In the genomic region with DNA sequence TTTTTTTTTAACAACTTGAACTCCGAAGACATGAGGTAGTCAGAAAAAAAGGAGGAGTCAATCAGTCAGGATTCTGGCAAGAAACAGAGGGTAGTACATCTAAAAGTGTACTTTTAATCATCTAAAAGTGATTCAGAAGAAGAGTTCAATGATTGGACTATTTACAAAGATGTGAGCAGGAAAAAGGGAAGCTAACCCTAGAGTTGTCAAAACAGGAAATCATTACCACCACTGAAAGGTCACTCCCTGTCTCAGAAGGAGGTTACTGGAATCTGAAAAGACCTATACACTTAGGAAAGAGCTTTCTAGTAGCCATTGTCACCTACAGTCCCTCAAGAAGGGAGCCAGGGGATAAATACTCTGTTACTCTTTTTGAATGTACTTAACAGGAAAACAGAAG, we compare ENCODE assay signal across 1 cellular context.
A peak's percentile ranks its signal among the peaks of the same experiment; 100 is the strongest.
TF ChIP-seq lines count a peak whose summit lies in the region.

No MANE protein-coding gene starts in this region.

TF ChIP-seq in GM12878, 131 proteins besides CTCF, POLR2A, EP300 and RAD21 (continued from another document):
- TF ChIP-seq, protein P1, sequence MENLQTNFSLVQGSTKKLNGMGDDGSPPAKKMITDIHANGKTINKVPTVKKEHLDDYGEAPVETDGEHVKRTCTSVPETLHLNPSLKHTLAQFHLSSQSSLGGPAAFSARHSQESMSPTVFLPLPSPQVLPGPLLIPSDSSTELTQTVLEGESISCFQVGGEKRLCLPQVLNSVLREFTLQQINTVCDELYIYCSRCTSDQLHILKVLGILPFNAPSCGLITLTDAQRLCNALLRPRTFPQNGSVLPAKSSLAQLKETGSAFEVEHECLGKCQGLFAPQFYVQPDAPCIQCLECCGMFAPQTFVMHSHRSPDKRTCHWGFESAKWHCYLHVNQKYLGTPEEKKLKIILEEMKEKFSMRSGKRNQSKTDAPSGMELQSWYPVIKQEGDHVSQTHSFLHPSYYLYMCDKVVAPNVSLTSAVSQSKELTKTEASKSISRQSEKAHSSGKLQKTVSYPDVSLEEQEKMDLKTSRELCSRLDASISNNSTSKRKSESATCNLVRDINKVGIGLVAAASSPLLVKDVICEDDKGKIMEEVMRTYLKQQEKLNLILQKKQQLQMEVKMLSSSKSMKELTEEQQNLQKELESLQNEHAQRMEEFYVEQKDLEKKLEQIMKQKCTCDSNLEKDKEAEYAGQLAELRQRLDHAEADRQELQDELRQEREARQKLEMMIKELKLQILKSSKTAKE (IDR thresholded peaks at IDR 0.05; ENCODE audit: low read depth, poor library complexity, severe bottlenecking): peak; percentile 33
- TF ChIP-seq KLF5 (IDR thresholded peaks at IDR 0.05; ENCODE audit: partially characterized antibody) (no peak), CHD1 (IDR thresholded peaks at IDR 0.05; ENCODE audit: low read depth, low read length) (no peak), MLLT1 (IDR thresholded peaks at IDR 0.05) (no peak), SUZ12 (IDR thresholded peaks at IDR 0.05; ENCODE audit: unreplicated experiment) (no peak), YY1 (IDR thresholded peaks at IDR 0.05; ENCODE audit: low read depth, low read length) (no peak), ESRRA (IDR thresholded peaks at IDR 0.05; ENCODE audit: low read length) (no peak), BCL11A (IDR thresholded peaks at IDR 0.05; ENCODE audit: low read depth, low read length) (peak; percentile 24; the same call in 1 of the 2 replicates), NR2C1 (IDR thresholded peaks at IDR 0.05) (peak; percentile 54), STAT3 (IDR thresholded peaks at IDR 0.05; ENCODE audit: low read depth, low read length) (no peak), STAT1 (conservative IDR thresholded peaks at IDR 0.05) (no peak), KAT2A (conservative IDR thresholded peaks at IDR 0.05; ENCODE audit: control insufficient read depth, low read depth, low read length) (no peak), IKZF2 (IDR thresholded peaks at IDR 0.05) (peak; percentile 89 to 90), CBFB (IDR thresholded peaks at IDR 0.05; ENCODE audit: low read depth) (no peak), ZNF274 (IDR thresholded peaks at IDR 0.05; ENCODE audit: insufficient read depth, insufficient read length) (no peak), SUPT20H (IDR thresholded peaks at IDR 0.05; ENCODE audit: borderline replicate concordance, control insufficient read depth, low read depth, low read length) (no peak), CREB1 (IDR thresholded peaks at IDR 0.05; ENCODE audit: low read depth) (no peak), CBX3 (IDR thresholded peaks at IDR 0.05; ENCODE audit: borderline replicate concordance, low read depth) (no peak), WRNIP1 (IDR thresholded peaks at IDR 0.05; ENCODE audit: borderline replicate concordance, low read depth, low read length) (no peak), TCF3 (IDR thresholded peaks at IDR 0.05; ENCODE audit: borderline replicate concordance, insufficient read depth, low read depth, low read length) (no peak), YBX1 (IDR thresholded peaks at IDR 0.05) (no peak), CHD2 (IDR thresholded peaks at IDR 0.05; ENCODE audit: borderline replicate concordance, low read depth, low read length) (no peak), MEF2A (IDR thresholded peaks at IDR 0.05; ENCODE audit: insufficient read depth, low read depth, low read length) (0 out of 2 replicates have a peak, but pooled peaks have one; percentile 49), CBX5 (IDR thresholded peaks at IDR 0.05; ENCODE audit: low read depth) (no peak), RCOR1 (conservative IDR thresholded peaks at IDR 0.05; ENCODE audit: low read depth, low read length) (no peak), BCL3 (IDR thresholded peaks at IDR 0.05; ENCODE audit: borderline replicate concordance, insufficient read depth, low read depth, low read length, poor library complexity, severe bottlenecking) (no peak), SMAD5 (IDR thresholded peaks at IDR 0.05; ENCODE audit: low read depth) (no peak), JUNB (IDR thresholded peaks at IDR 0.05) (peak; percentile 68), BCLAF1 (IDR thresholded peaks at IDR 0.05) (no peak), ZNF687 (IDR thresholded peaks at IDR 0.05) (peak; percentile 40; the same call in 1 of the 2 replicates), NR2F1 (conservative IDR thresholded peaks at IDR 0.05) (peak; percentile 84), POLR2AphosphoS2 (IDR thresholded peaks at IDR 0.05; ENCODE audit: low read depth, low read length) (no peak)
TF ChIP-seq in GM12878: peak in this region for 22.
